9 cellular contexts compared by ENCODE assay signal in genomic region chr7:90118546-90119177, GRCh38. TPM values are rescaled to one million over a fixed set of nuclear protein-coding genes. Genes with fewer than 3 reads are reported as not detected.
A peak's percentile ranks its signal among the peaks of the same experiment; 100 is the strongest.
DNase-seq lines count a peak whose midpoint lies in the region; TF ChIP-seq lines count a peak whose summit lies in the region.
"Not testable (repeated sequence)": the region's sequence is repeated elsewhere in the genome, so short reads cannot be mapped to it uniquely, and the experiment has no call there.
"Had no signal": no experiment of that assay in that cellular context is flagged by ENCODE, and none has a peak within 500 bp of the region (broad histone marks: within the 10 kb centered on the region; RNA-seq: fewer than 3 reads in every experiment).

No MANE protein-coding gene starts in this region.

- H3K4me1 Mint-ChIP-seq in Calu3 (ENCODE audit: low read depth, unreplicated experiment): peaks cover 10% of the 10 kb centered on the region
- peaks cover 16% of the 10 kb centered on the region for H3K4me1 Mint-ChIP-seq in activated T-cell treated with anti-CD3 and anti-CD28 coated beads, Interleukin-2, amount 50 U/mL, for 24 hours (ENCODE audit: low read depth)

- DNase-seq in Calu3 (peak; percentile 10), NCI-H526 treated with DMSO at 0.1 percent for 48 hours (lab: John Stamatoyannopoulos, UW) (peak; percentile 34), cerebellar cortex (ENCODE audit: low spot score) (peak; percentile 47), head of caudate nucleus (peak; percentile 2 to 83 (median 52))
- peak; percentile 31 for DNase-seq in activated T-cell treated with anti-CD3 and anti-CD28 coated beads, Interleukin-2, amount 50 U/mL, for 24 hours
- DNase-seq in stomach: not testable (repeated sequence)

- not testable (repeated sequence) for H3K79me2 ChIP-seq in parathyroid adenoma

- intact Hi-C loops in Calu3 (cut with micrococcal nuclease; ENCODE audit: unreplicated experiment): loop anchor here (10.0 kb wide), 1 partner anchor 344 kb away; no protein-coding TSS in a partner anchor
- intact Hi-C loops in head of caudate nucleus (cut with DNase I); stomach (cut with DNase I; ENCODE audit: low total_unique reads): not testable (repeated sequence)

- not testable (repeated sequence) for H3K36me3 ChIP-seq in liver (ENCODE audit: control insufficient read depth in 4 of 4, insufficient read depth in 3 of 4, low read depth in 1 of 4, low read length in 3 of 4); parathyroid adenoma (ENCODE audit: control insufficient read depth, insufficient read depth, low read length); stomach

- not testable (repeated sequence) for H3K27ac Mint-ChIP-seq in Calu3 (ENCODE audit: unreplicated experiment); activated T-cell treated with anti-CD3 and anti-CD28 coated beads, Interleukin-2, amount 50 U/mL, for 24 hours

- not testable (repeated sequence) for H3K27me3 ChIP-seq in liver (ENCODE audit: control insufficient read depth in 4 of 4, insufficient read depth in 4 of 4, low read length in 3 of 4); parathyroid adenoma (ENCODE audit: control insufficient read depth, insufficient read depth, low read length)
- peaks cover 0 to 22% (median 16%) of the 10 kb centered on the region in 3 donors for H3K27me3 ChIP-seq in stomach

- peak overlapping the region in 2 of 3 donors; percentile 52 to 54 for H3K4me3 ChIP-seq in liver (ENCODE audit: low read depth in 1 of 3, low read length in 3 of 3)
- peak overlapping the region; percentile 56 for H3K4me3 ChIP-seq in parathyroid adenoma (ENCODE audit: low read depth, low read length)
- peak overlapping the region; percentile 46 to 58 (median 50) for H3K4me3 ChIP-seq in stomach

- not testable (repeated sequence) for TF ChIP-seq POLR2A in stomach (IDR thresholded peaks at IDR 0.05)

- H2AFZ ChIP-seq in parathyroid adenoma: peak overlapping the region; percentile 97

- TF ChIP-seq CTCF in Calu3 (IDR thresholded peaks at IDR 0.05; ENCODE audit: unreplicated experiment); liver (IDR thresholded peaks at IDR 0.05; ENCODE audit: low read depth, low read length, missing input control); parathyroid adenoma (IDR thresholded peaks at IDR 0.05); stomach (IDR thresholded peaks at IDR 0.05): not testable (repeated sequence)

- H3K27ac ChIP-seq in liver (ENCODE audit: low read depth in 1 of 2, low read length in 2 of 2); stomach: not testable (repeated sequence)
- peak overlapping the region; percentile 15 for H3K27ac ChIP-seq in parathyroid adenoma

- CTCF ChIA-PET in Calu3 (lab: Charles Lee): interaction anchor here (0.6 kb wide), 1 partner anchor 1311 kb away, joined by 4 read pairs; no protein-coding TSS in a partner anchor

- H3K4me1 ChIP-seq in liver (ENCODE audit: control insufficient read depth in 4 of 4, insufficient read depth in 4 of 4, low read length in 3 of 4) (peaks cover 7 to 16% (median 11%) of the 10 kb centered on the region in 4 donors), stomach (peaks cover 0 to 22% (median 16%) of the 10 kb centered on the region in 4 donors)
- H3K4me1 ChIP-seq in parathyroid adenoma: not testable (repeated sequence)

- BruUV-seq in Calu3 (replicated peaks; lab: Mats Ljungman, UMichigan): not testable (repeated sequence)

- not testable (repeated sequence) for TF ChIP-seq EP300 in stomach (IDR thresholded peaks at IDR 0.05)

- peak overlapping the region; percentile 89 for H3K4me3 Mint-ChIP-seq in Calu3 (ENCODE audit: low read depth, unreplicated experiment)
- H3K4me3 Mint-ChIP-seq in activated T-cell treated with anti-CD3 and anti-CD28 coated beads, Interleukin-2, amount 50 U/mL, for 24 hours: peak overlapping the region; percentile 69

- H3K9me3 ChIP-seq in liver (ENCODE audit: control insufficient read depth in 4 of 4, low read length in 3 of 4); parathyroid adenoma (ENCODE audit: control insufficient read depth, low read length); stomach: not testable (repeated sequence)

- not testable (repeated sequence) for H3K9me3 Mint-ChIP-seq in Calu3 (ENCODE audit: low read depth, unreplicated experiment); activated T-cell treated with anti-CD3 and anti-CD28 coated beads, Interleukin-2, amount 50 U/mL, for 24 hours

- H3K4me2 ChIP-seq in parathyroid adenoma (ENCODE audit: low read length): peak overlapping the region; percentile 79

- not testable (repeated sequence) for H3K9ac ChIP-seq in liver (ENCODE audit: low read depth in 1 of 2, low read length in 2 of 2); parathyroid adenoma

- peaks cover 10% of the 10 kb centered on the region for H3K36me3 Mint-ChIP-seq in Calu3 (ENCODE audit: insufficient read depth, unreplicated experiment)
- not testable (repeated sequence) for H3K36me3 Mint-ChIP-seq in activated T-cell treated with anti-CD3 and anti-CD28 coated beads, Interleukin-2, amount 50 U/mL, for 24 hours (ENCODE audit: low read depth)

- 3% methylated on average over 48 of the region's 48 CpGs for WGBS in liver
- 1 to 4% (median 3%) methylated on average over 40 to 48 of the region's 48 CpGs for WGBS in stomach, 5 donors

- H3K27me3 Mint-ChIP-seq in Calu3 (ENCODE audit: unreplicated experiment): peaks cover 26% of the 10 kb centered on the region
- peaks cover 32% of the 10 kb centered on the region for H3K27me3 Mint-ChIP-seq in activated T-cell treated with anti-CD3 and anti-CD28 coated beads, Interleukin-2, amount 50 U/mL, for 24 hours

- TF ChIP-seq RAD21 in liver (IDR thresholded peaks at IDR 0.05): not testable (repeated sequence)

RNA-seq across cellular contexts. Expression of gene STEAP1, which starts 35.6 kb away (rescaled TPM):
- total RNA-seq in Calu3 (2022) (41.5 and 41.8 TPM in 2 replicates), liver (10 to 100 TPM; 28.5 to 37.1 TPM), stomach (1 to 10 TPM in 4 of 5 donors, not detected in 1; 1.8 to 8.8 (median 3.9) TPM)
- polyA plus RNA-seq in liver (10 to 100 TPM; 20.0 to 30.8 TPM), stomach (1 to 10 TPM; 2.0 to 9.2 (median 5.2) TPM)
- total RNA-seq: T-helper 2 cell treated with Interferon-gamma antibody and Interleukin-4, amounts not matched to agents 100 ng/mL and 5 ng/mL, for 36 hours had no signal
